16 cellular contexts compared by ENCODE assay signal in genomic region chr11:3627291-3627690, GRCh38. TPM values are rescaled to one million over a fixed set of nuclear protein-coding genes. Genes with fewer than 3 reads are reported as not detected.
DNase-seq lines count a peak whose midpoint lies in the region; TF ChIP-seq lines count a peak whose summit lies in the region.
"Had no signal": no experiment of that assay in that cellular context is flagged by ENCODE, and none has a peak within 500 bp of the region (broad histone marks: within the 10 kb centered on the region; RNA-seq: fewer than 3 reads in every experiment).

No MANE protein-coding gene starts in this region.

- no peaks in the 10 kb centered on the region for H3K4me1 ChIP-seq in hepatocyte (ENCODE audit: insufficient read depth)

- peaks cover 6% of the 10 kb centered on the region; the same call in 1 of the 2 replicates for H3K4me1 Mint-ChIP-seq in HFFc6 (ENCODE audit: low read depth)

- no peak overlapping the region for H3K4me3 Mint-ChIP-seq in HFFc6
- H3K4me3 Mint-ChIP-seq: IgD-negative memory B cell, type B pancreatic cell had no signal

- peak; percentile 92 for DNase-seq in ACHN
- peak; percentile 69 for DNase-seq in HFFc6
- DNase-seq in astrocyte of the hippocampus (ENCODE audit: low read depth, low spot score): peak; percentile 80
- DNase-seq in hepatocyte (ENCODE audit: low spot score): peak; percentile 78
- no peak for DNase-seq in stimulated activated CD4-positive, alpha-beta T cell treated with anti-CD3 and anti-CD28 coated beads, Interleukin-4, amount 100 ng/mL, for 24 hours
- no peak for DNase-seq in pons (ENCODE audit: low spot score)
- no peak for DNase-seq in NCI-H2029 treated with DMSO at 0.1 percent for 48 hours (lab: John Stamatoyannopoulos, UW)
- DNase-seq in NCI-H345 (lab: John Stamatoyannopoulos, UW): no peak
- DNase-seq: activated CD4-positive, alpha-beta T cell treated with anti-CD3 and anti-CD28 coated beads, Interleukin-2, amount 50 U/mL, for 1 hour; DMS153; NCI-H1417; NCI-H526; T-helper 9 cell had no signal

- no peaks in the 10 kb centered on the region for H3K27me3 ChIP-seq in hepatocyte

- no peaks in the 10 kb centered on the region for H3K9me2 ChIP-seq in hepatocyte (replicated peaks; ENCODE audit: insufficient read depth)

- no peaks in the 10 kb centered on the region for H3K9me3 ChIP-seq in hepatocyte (ENCODE audit: low read depth)

- 84% methylated on average over 1 of the region's 1 CpG for WGBS in hepatocyte (ENCODE audit: low lambda C conversion rate, missing lambda C conversion rate)

- H3K36me3 Mint-ChIP-seq in HFFc6 (ENCODE audit: low read depth): no peaks in the 10 kb centered on the region
- H3K36me3 Mint-ChIP-seq: IgD-negative memory B cell, type B pancreatic cell had no signal

- no peak overlapping the region for H3K4me2 ChIP-seq in hepatocyte

- no peaks in the 10 kb centered on the region for H3K36me3 ChIP-seq in hepatocyte (replicated peaks; ENCODE audit: insufficient read depth, low read depth)

- H2AFZ ChIP-seq in hepatocyte: no peak overlapping the region

- H3K27ac ChIP-seq in hepatocyte: peak overlapping the region; percentile 64

- peaks cover 17% of the 10 kb centered on the region for H3K27me3 Mint-ChIP-seq in HFFc6 (ENCODE audit: insufficient read depth)
- H3K27me3 Mint-ChIP-seq: type B pancreatic cell had no signal

- H3K79me2 ChIP-seq in hepatocyte: no peaks in the 10 kb centered on the region

- H4K20me1 ChIP-seq in hepatocyte (ENCODE audit: insufficient read depth, poor library complexity, severe bottlenecking): no peaks in the 10 kb centered on the region

- no peak overlapping the region for H3K27ac Mint-ChIP-seq in HFFc6
- H3K27ac Mint-ChIP-seq: IgD-negative memory B cell, type B pancreatic cell had no signal

- no peak overlapping the region for H3K4me3 ChIP-seq in hepatocyte

- TF ChIP-seq CTCF in HFFc6 (IDR thresholded peaks at IDR 0.05) (no peak), hepatocyte (IDR thresholded peaks at IDR 0.05; ENCODE audit: poor library complexity) (no peak)

- no peaks in the 10 kb centered on the region; the same call in 1 of the 2 replicates for H3K9me3 Mint-ChIP-seq in HFFc6
- H3K9me3 Mint-ChIP-seq: type B pancreatic cell had no signal

- in situ Hi-C loops in ACHN (cut with HindIII; ENCODE audit: low pct_ligation_motif_present, low pct_unique_long_range_greater_than_20kb, low sequenced_read_pairs): no loop called here

RNA-seq across cellular contexts. Expression of gene ART5, which starts 14.5 kb away (rescaled TPM):
- total RNA-seq in HFFc6 (2021; fragmentation: NEBNext Ultra II Directional; extraction: Animal tissue kit (Norgen Biotek cat#: 25700)): not detected
- 2.3 and 6.3 TPM in 2 replicates for total RNA-seq in hepatocyte
- polyA plus RNA-seq in hepatocyte: 12.4 and 19.3 TPM in 2 replicates
- total RNA-seq: mononuclear cell had no signal
- polyA plus RNA-seq: IgD-negative memory B cell had no signal

RNA-seq across cellular contexts. Expression of gene ART1, which starts 17.6 kb away (rescaled TPM):
- not detected for total RNA-seq in HFFc6 (2021; fragmentation: NEBNext Ultra II Directional; extraction: Animal tissue kit (Norgen Biotek cat#: 25700))
- not detected in 2 replicates for total RNA-seq in hepatocyte
- not detected in 2 replicates for polyA plus RNA-seq in hepatocyte
- total RNA-seq: mononuclear cell had no signal
- polyA plus RNA-seq: IgD-negative memory B cell had no signal

RNA-seq across cellular contexts. Expression of gene CHRNA10, which starts 43.9 kb away (rescaled TPM):
- total RNA-seq in HFFc6 (2021; fragmentation: NEBNext Ultra II Directional; extraction: Animal tissue kit (Norgen Biotek cat#: 25700)): under 1 TPM; 0.23 to 0.57 (median 0.38) TPM
- 0.64 TPM in 1 of 2 replicates, not detected in the other for total RNA-seq in hepatocyte
- 0.53 and 1.6 TPM in 2 replicates for polyA plus RNA-seq in hepatocyte

Comparison
In these comparisons a context has a peak if more than half of its experiments do, and no peak if none do; other contexts are left out.
1. DNase-seq: peak in ACHN (single experiment), HFFc6 (single experiment), astrocyte of the hippocampus (single experiment) and hepatocyte (single experiment); none in stimulated activated CD4-positive, alpha-beta T cell treated with anti-CD3 and anti-CD28 coated beads, Interleukin-4, amount 100 ng/mL, for 24 hours (single experiment), pons (single experiment), NCI-H2029 treated with DMSO at 0.1 percent for 48 hours (single experiment) and NCI-H345 (single experiment).